ENCODE assay signal across 8 cellular contexts in the genomic region with DNA sequence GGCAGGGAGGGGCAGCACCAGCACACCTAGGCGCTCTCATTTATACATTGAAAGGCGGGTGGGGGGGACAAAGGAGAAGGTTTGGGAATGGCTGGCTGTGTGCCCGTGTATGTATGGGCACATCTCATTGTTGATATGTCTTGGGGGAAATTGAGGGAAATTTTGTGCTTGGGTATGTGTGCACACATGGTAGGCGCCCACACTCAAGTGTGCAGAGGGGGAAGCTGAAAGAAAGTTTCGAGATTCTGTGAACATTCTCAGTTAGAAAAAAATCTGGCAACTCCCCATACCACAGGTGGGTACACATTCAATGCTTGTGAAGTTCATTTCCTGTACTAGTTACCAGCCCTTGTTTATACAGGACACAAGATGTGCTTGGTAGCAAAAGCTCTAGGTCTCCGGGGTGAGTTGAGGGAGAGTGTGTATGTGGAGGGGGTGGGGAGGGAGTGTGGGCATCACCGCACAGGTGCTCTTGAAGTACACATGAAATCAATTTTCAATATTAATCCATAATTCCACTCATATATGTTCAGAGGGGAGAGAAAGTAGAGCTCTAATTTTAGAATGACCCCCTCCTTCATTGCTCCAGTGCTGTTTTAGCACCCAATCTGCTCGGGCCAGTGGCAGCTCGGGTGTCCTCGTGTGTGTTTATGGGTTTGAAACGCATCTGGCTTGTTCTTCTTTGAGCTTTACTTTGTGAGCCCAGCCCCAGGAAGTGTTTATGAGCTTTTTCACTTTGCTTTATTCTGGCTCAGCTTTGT.
A peak's percentile ranks its signal among the peaks of the same experiment; 100 is the strongest.
DNase-seq lines count a peak whose midpoint lies in the region; ATAC-seq lines count a peak whose summit lies in the region.

No MANE protein-coding gene starts in this region.

- H3K9ac ChIP-seq in duodenal mucosa (ENCODE audit: low read depth in 1 of 2, low read length in 2 of 2) = no peak overlapping the region

- ATAC-seq in GM21390 (IDR thresholded peaks at IDR 0.05; ENCODE audit: unreplicated experiment) = peak; percentile 73

- no peaks in the 10 kb centered on the region for H3K27me3 ChIP-seq in duodenal mucosa (ENCODE audit: control insufficient read depth in 1 of 2, insufficient read depth in 2 of 2, low read length in 2 of 2)

- no peaks in the 10 kb centered on the region for H3K36me3 ChIP-seq in duodenal mucosa (ENCODE audit: control insufficient read depth in 1 of 2, insufficient read depth in 2 of 2, low read length in 2 of 2)

- H3K4me1 ChIP-seq in duodenal mucosa (ENCODE audit: control insufficient read depth in 1 of 2, insufficient read depth in 2 of 2, low read length in 2 of 2) = peaks cover 17 to 26% of the 10 kb centered on the region in 2 donors

- H3K9me3 ChIP-seq in duodenal mucosa (ENCODE audit: control insufficient read depth in 1 of 2, low read length in 2 of 2) = no peaks in the 10 kb centered on the region

- H3K27ac ChIP-seq in duodenal mucosa (ENCODE audit: low read depth, low read length) = peak overlapping the region; percentile 6

- no peak overlapping the region for H3K4me3 ChIP-seq in Jurkat, Clone E6-1 (ENCODE audit: low read length)
- no peak overlapping the region for H3K4me3 ChIP-seq in duodenal mucosa (ENCODE audit: low read depth in 1 of 2, low read length in 2 of 2)

- peak; percentile 34 for DNase-seq in DMS153 (lab: John Stamatoyannopoulos, UW)
- DNase-seq in Jurkat, Clone E6-1 (ENCODE audit: low read depth, low spot score) = peak; percentile 37
- DNase-seq in stimulated activated CD4-positive, alpha-beta T cell treated with anti-CD3 and anti-CD28 coated beads, Interleukin-4, amount 100 ng/mL, for 24 hours = peak; percentile 41
- DNase-seq in KG1 (lab: John Stamatoyannopoulos, UW) = no peak
- DNase-seq in OCI-M1 (lab: John Stamatoyannopoulos, UW) = no peak
- DNase-seq in NCI-H2107 (lab: John Stamatoyannopoulos, UW) = no peak

Comparison
In these comparisons a context has a peak if more than half of its experiments do, and no peak if none do; other contexts are left out.
1. DNase-seq: peak in DMS153 (single experiment), Jurkat, Clone E6-1 (single experiment) and stimulated activated CD4-positive, alpha-beta T cell treated with anti-CD3 and anti-CD28 coated beads, Interleukin-4, amount 100 ng/mL, for 24 hours (single experiment); none in KG1 (single experiment), OCI-M1 (single experiment) and NCI-H2107 (single experiment).